ENCODE assay signal across 16 cellular contexts in the genomic region with DNA sequence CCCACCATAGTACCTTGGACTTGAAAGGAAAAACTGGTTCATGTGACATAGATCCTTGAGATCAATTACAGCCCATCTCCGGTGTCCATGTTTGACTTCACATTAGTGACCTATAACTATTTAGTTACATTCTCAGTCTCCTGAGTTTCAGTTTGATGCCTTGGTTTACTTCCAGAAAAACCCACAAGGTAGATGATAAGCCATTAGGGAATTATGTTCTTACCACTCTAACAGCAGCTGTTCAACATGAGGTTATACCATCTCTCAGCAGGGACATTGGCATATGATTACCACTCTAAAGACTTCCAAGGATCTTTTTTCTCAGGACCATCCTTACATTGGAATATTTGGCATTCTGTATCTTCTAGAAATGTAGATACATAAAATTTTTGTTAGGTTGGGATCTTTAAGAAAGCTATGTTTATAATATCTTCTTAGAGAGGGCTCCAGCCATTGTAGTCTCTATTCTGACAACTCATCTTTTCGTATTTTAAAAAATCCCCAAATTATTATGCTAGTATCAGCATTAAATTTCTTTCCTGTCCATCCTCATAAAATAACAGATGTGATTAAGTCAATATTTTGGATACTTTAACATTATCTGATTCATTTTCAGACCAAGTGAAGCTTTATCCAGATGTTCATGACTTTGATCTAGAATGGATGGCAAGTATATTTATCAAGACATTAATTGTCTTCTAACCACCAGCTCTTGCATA.
"Had no signal": no experiment of that assay in that cellular context is flagged by ENCODE, and none has a peak within 500 bp of the region (broad histone marks: within the 10 kb centered on the region; RNA-seq: fewer than 3 reads in every experiment).

No MANE protein-coding gene starts in this region.

- H3K36me3 ChIP-seq: cardiac muscle cell, gastrocnemius medialis, neutrophil, right atrium auricular region, suprapubic skin, upper lobe of left lung had no signal

- H3K27ac ChIP-seq: cardiac muscle cell, gastrocnemius medialis, neutrophil, right atrium auricular region, suprapubic skin had no signal

- FAIRE-seq: colon, TTC549 had no signal

- H3K4me3 ChIP-seq: cardiac muscle cell, gastrocnemius medialis, right atrium auricular region, suprapubic skin, upper lobe of left lung had no signal

- H3K4me1 ChIP-seq: gastrocnemius medialis, right atrium auricular region had no signal

- H3K27me3 ChIP-seq: cardiac muscle cell, gastrocnemius medialis, neutrophil, right atrium auricular region, suprapubic skin, upper lobe of left lung had no signal

- H3K9me3 ChIP-seq: gastrocnemius medialis, neutrophil, right atrium auricular region, suprapubic skin, upper lobe of left lung had no signal

- DNase-seq: activated CD4-positive, alpha-beta T cell treated with anti-CD3 and anti-CD28 coated beads, Interleukin-2, amount 50 U/mL, for 4 hours; activated effector memory CD4-positive, alpha-beta T cell treated with anti-CD3 and anti-CD28 coated beads, Interleukin-2, amount 50 U/mL, for 16 hours; activated T-cell treated with anti-CD3 and anti-CD28 coated beads, Interleukin-2, amount 50 U/mL, for 4 hours; gastrocnemius medialis; kidney glomerular epithelial cell; midbrain; naive thymus-derived CD4-positive, alpha-beta T cell; stimulated activated naive CD8-positive, alpha-beta T cell treated with anti-CD3 and anti-CD28 coated beads, Interleukin-15, Interleukin-2, amounts not matched to agents 100 U/mL and 50 U/mL, for 24 hours; T-helper 17 cell; upper lobe of left lung had no signal

- ATAC-seq: activated T-cell treated with anti-CD3 and anti-CD28 coated beads, Interleukin-2, amount 50 U/mL, for 4 hours; gastrocnemius medialis; naive thymus-derived CD4-positive, alpha-beta T cell; stimulated activated naive CD8-positive, alpha-beta T cell treated with anti-CD3 and anti-CD28 coated beads, Interleukin-15, Interleukin-2, amounts not matched to agents 100 U/mL and 50 U/mL, for 24 hours; T-helper 17 cell had no signal
